ENCODE assay signal across 33 cellular contexts in the genomic region with DNA sequence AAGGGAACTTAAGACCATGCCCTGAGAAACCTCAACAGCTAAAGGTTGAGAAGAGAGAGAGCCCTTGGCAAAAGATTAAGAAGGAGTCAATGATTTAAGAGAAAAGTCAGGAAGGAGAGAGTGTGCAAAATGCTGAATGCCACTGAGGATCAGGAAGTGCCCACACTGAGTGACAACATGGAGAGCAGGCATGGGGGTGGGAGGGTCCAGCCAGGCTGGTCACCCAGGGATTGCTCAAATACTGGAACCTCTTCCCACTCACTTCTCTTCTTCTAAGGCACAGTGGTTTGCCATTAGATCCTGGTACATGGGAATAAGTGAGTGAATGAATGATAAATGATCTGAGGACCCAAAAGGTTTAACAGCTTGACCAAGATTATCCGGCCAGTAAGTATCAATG. TPM values are rescaled to one million over a fixed set of nuclear protein-coding genes. Genes with fewer than 3 reads are reported as not detected.
"Had no signal": no experiment of that assay in that cellular context is flagged by ENCODE, and none has a peak within 500 bp of the region (broad histone marks: within the 10 kb centered on the region; RNA-seq: fewer than 3 reads in every experiment).

No MANE protein-coding gene starts in this region.

- H3K4me3 ChIP-seq: adrenal gland, ascending aorta, body of pancreas, breast epithelium, cardiac muscle cell had no signal

- H3K27me3 ChIP-seq: adrenal gland, ascending aorta, body of pancreas, brain microvascular endothelial cell, cardiac muscle cell had no signal

- H3K27ac ChIP-seq: adrenal gland, ascending aorta, body of pancreas, brain microvascular endothelial cell, breast epithelium, cardiac muscle cell had no signal

- H3K4me1 ChIP-seq: adrenal gland, ascending aorta, body of pancreas, breast epithelium had no signal

- H3K36me3 ChIP-seq: adrenal gland, ascending aorta, brain microvascular endothelial cell, breast epithelium, cardiac muscle cell had no signal

- H3K9me3 ChIP-seq: adrenal gland, ascending aorta, body of pancreas, breast epithelium had no signal

- DNase-seq: activated effector memory CD4-positive, alpha-beta T cell treated with anti-CD3 and anti-CD28 coated beads, Interleukin-2, amount 50 U/mL, for 16 hours; activated effector memory CD4-positive, alpha-beta T cell treated with Interleukin-2 at 50 U/mL for 16 hours; activated gamma-delta T cell; activated gamma-delta T cell treated with Interleukin-2 at 50 U/mL for 16 hours; activated naive CD4-positive, alpha-beta T cell; activated naive CD4-positive, alpha-beta T cell treated with anti-CD3 and anti-CD28 coated beads, Interleukin-2, amount 50 U/mL, for 16 hours; activated naive CD8-positive, alpha-beta T cell treated with anti-CD3 and anti-CD28 coated beads, Interleukin-2, amount 10 ng/mL, durations not matched to agents 7 days and 5 days; activated naive CD8-positive, alpha-beta T cell treated with anti-CD3 and anti-CD28 coated beads, Interleukin-2, amount 50 U/mL, for 24 hours; activated T-cell treated with anti-CD3 and anti-CD28 coated beads, Interleukin-2, amount 50 U/mL, for 1 hour; activated T-cell treated with anti-CD3 and anti-CD28 coated beads, Interleukin-2, amount 50 U/mL, for 24 hours; activated T-cell treated with anti-CD3 and anti-CD28 coated beads, Interleukin-2, amount 50 U/mL, for 4 hours; adrenal gland; amniotic stem cell; aorta; body of pancreas; brain microvascular endothelial cell; central memory CD4-positive, alpha-beta T cell; cerebellar nuclear complex had no signal

- ATAC-seq: activated naive CD4-positive, alpha-beta T cell treated with anti-CD3 and anti-CD28 coated beads, Interleukin-2, amount 50 U/mL, for 72 hours; activated naive CD8-positive, alpha-beta T cell treated with anti-CD3 and anti-CD28 coated beads, Interleukin-2, amount 50 U/mL, for 24 hours; activated T-cell treated with anti-CD3 and anti-CD28 coated beads, Interleukin-2, amount 50 U/mL, for 4 hours; activated T-cell treated with anti-CD3 and anti-CD28 coated beads, Interleukin-2, amount 50 U/mL, for 72 hours; activated T-helper 17 cell treated with anti-CD3 and anti-CD28 coated beads, Interleukin-2, amount 50 U/mL, for 72 hours; body of pancreas had no signal

RNA-seq across cellular contexts. Expression of a gene that starts 11.1 kb away (rescaled TPM):
- total RNA-seq: activated naive CD4-positive, alpha-beta T cell treated with anti-CD3 and anti-CD28 coated beads for 36 hours; activated naive CD4-positive, alpha-beta T cell treated with anti-CD3 and anti-CD28 coated beads, Interleukin-2, amount 50 U/mL, for 72 hours; activated naive CD8-positive, alpha-beta T cell treated with anti-CD3 and anti-CD28 coated beads for 36 hours; activated naive CD8-positive, alpha-beta T cell treated with anti-CD3 and anti-CD28 coated beads, Interleukin-2, amount 10 ng/mL, durations not matched to agents 7 days and 5 days; activated T-cell treated with anti-CD3 and anti-CD28 coated beads, Interleukin-2, amount 50 U/mL, for 4 hours; activated T-cell treated with anti-CD3 and anti-CD28 coated beads, Interleukin-2, amount 50 U/mL, for 72 hours; activated T-helper 1 cell treated with anti-CD3 and anti-CD28 coated beads, Interleukin-12 subunit alpha, Interleukin-12 subunit beta, Interleukin-2, Interleukin-4 antibody, amounts not matched to agents 30 ng/mL and 10 ng/mL and 1 ng/mL, durations not matched to agents 14 hours and 24 hours and 36 hours; activated T-helper 17 cell treated with anti-CD3 and anti-CD28 coated beads, Interleukin-2, amount 50 U/mL, for 72 hours; activated T-helper 2 cell treated with anti-CD3 and anti-CD28 coated beads, Interferon-gamma antibody, Interleukin-2, Interleukin-4, amounts not matched to agents 10 μg/mL and 5 μg/mL and 100 μg/mL, durations not matched to agents 14 hours and 24 hours and 36 hours; adrenal gland; aorta; ascending aorta; body of pancreas; breast epithelium; bronchial epithelial cell; cardiac muscle cell; cardiac septum; cerebellum; chondrocyte had no signal

RNA-seq across cellular contexts. Expression of a gene that starts 25.3 kb away (rescaled TPM):
- total RNA-seq: activated naive CD4-positive, alpha-beta T cell treated with anti-CD3 and anti-CD28 coated beads for 36 hours; activated naive CD4-positive, alpha-beta T cell treated with anti-CD3 and anti-CD28 coated beads, Interleukin-2, amount 50 U/mL, for 72 hours; activated naive CD8-positive, alpha-beta T cell treated with anti-CD3 and anti-CD28 coated beads for 36 hours; activated naive CD8-positive, alpha-beta T cell treated with anti-CD3 and anti-CD28 coated beads, Interleukin-2, amount 10 ng/mL, durations not matched to agents 7 days and 5 days; activated T-cell treated with anti-CD3 and anti-CD28 coated beads, Interleukin-2, amount 50 U/mL, for 4 hours; activated T-cell treated with anti-CD3 and anti-CD28 coated beads, Interleukin-2, amount 50 U/mL, for 72 hours; activated T-helper 1 cell treated with anti-CD3 and anti-CD28 coated beads, Interleukin-12 subunit alpha, Interleukin-12 subunit beta, Interleukin-2, Interleukin-4 antibody, amounts not matched to agents 30 ng/mL and 10 ng/mL and 1 ng/mL, durations not matched to agents 14 hours and 24 hours and 36 hours; activated T-helper 17 cell treated with anti-CD3 and anti-CD28 coated beads, Interleukin-2, amount 50 U/mL, for 72 hours; activated T-helper 2 cell treated with anti-CD3 and anti-CD28 coated beads, Interferon-gamma antibody, Interleukin-2, Interleukin-4, amounts not matched to agents 10 μg/mL and 5 μg/mL and 100 μg/mL, durations not matched to agents 14 hours and 24 hours and 36 hours; adrenal gland; aorta; ascending aorta; astrocyte; body of pancreas; breast epithelium; bronchial epithelial cell; cardiac muscle cell; cardiac septum; cerebellum; chondrocyte had no signal

RNA-seq across cellular contexts. Expression of a gene that starts 31.0 kb away (rescaled TPM):
- total RNA-seq: activated naive CD4-positive, alpha-beta T cell treated with anti-CD3 and anti-CD28 coated beads for 36 hours; activated naive CD4-positive, alpha-beta T cell treated with anti-CD3 and anti-CD28 coated beads, Interleukin-2, amount 50 U/mL, for 72 hours; activated naive CD8-positive, alpha-beta T cell treated with anti-CD3 and anti-CD28 coated beads for 36 hours; activated naive CD8-positive, alpha-beta T cell treated with anti-CD3 and anti-CD28 coated beads, Interleukin-2, amount 10 ng/mL, durations not matched to agents 7 days and 5 days; activated T-cell treated with anti-CD3 and anti-CD28 coated beads, Interleukin-2, amount 50 U/mL, for 4 hours; activated T-helper 1 cell treated with anti-CD3 and anti-CD28 coated beads, Interleukin-12 subunit alpha, Interleukin-12 subunit beta, Interleukin-2, Interleukin-4 antibody, amounts not matched to agents 30 ng/mL and 10 ng/mL and 1 ng/mL, durations not matched to agents 14 hours and 24 hours and 36 hours; activated T-helper 17 cell treated with anti-CD3 and anti-CD28 coated beads, Interleukin-2, amount 50 U/mL, for 72 hours; activated T-helper 2 cell treated with anti-CD3 and anti-CD28 coated beads, Interferon-gamma antibody, Interleukin-2, Interleukin-4, amounts not matched to agents 10 μg/mL and 5 μg/mL and 100 μg/mL, durations not matched to agents 14 hours and 24 hours and 36 hours; adrenal gland; aorta; ascending aorta; astrocyte; body of pancreas; breast epithelium; bronchial epithelial cell; cardiac muscle cell; cardiac septum; cerebellum; chondrocyte had no signal
